Comparison of ENCODE assay signal across 1 cellular context in the genomic region with DNA sequence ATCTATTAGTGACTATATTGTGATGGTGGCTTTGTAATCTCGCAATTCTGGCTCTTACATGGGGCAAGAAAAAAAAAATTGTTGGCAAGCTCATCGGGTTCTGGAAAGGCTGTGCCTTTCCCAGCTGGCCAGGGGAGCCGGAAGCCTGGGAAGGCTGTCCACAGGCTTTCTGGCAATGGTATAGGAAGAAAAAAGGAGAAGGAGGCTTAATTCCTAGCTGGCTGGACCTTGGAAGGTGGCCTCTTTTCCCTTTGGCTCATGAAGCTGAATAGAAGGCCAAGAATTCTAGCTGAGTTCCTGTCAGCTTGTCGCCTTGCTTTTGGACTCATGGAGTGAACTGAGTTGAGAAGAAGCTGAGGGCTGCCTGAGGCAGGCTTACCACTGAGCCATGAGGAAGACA.
TF ChIP-seq lines count a peak whose summit lies in the region.

No MANE protein-coding gene starts in this region.

TF ChIP-seq in GM23338, 12 proteins besides CTCF, POLR2A, EP300 and RAD21 (continued from another document):
- TF ChIP-seq REST (IDR thresholded peaks at IDR 0.05; ENCODE audit: unreplicated experiment) (no peak), ZNF114 (CRISPR knock-in tag; IDR thresholded peaks at IDR 0.05) (no peak), ZNF462 (CRISPR knock-in tag; IDR thresholded peaks at IDR 0.05) (no peak)
TF ChIP-seq in GM23338: peak in this region for 0.
